ENCODE assay signal across 23 cellular contexts in genomic region chr7:4043988-4044387, GRCh38.
"Had no signal": no experiment of that assay in that cellular context is flagged by ENCODE, and none has a peak within 500 bp of the region (broad histone marks: within the 10 kb centered on the region; RNA-seq: fewer than 3 reads in every experiment).

No MANE protein-coding gene starts in this region.

- H3K27me3 ChIP-seq: ovary, suprapubic skin, transverse colon, vagina had no signal

- H3K9me3 Mint-ChIP-seq: naive thymus-derived CD8-positive, alpha-beta T cell; nephron progenitor cell; stimulated activated naive CD8-positive, alpha-beta T cell treated with anti-CD3 and anti-CD28 coated beads, Interleukin-15, amount 100 ng/mL, for 72 hours had no signal

- ATAC-seq: left lobe of liver; naive thymus-derived CD8-positive, alpha-beta T cell; psoas muscle; sciatic nerve; stimulated activated naive CD8-positive, alpha-beta T cell treated with anti-CD3 and anti-CD28 coated beads, Interleukin-15, amount 100 ng/mL, for 72 hours had no signal

- H3K4me2 ChIP-seq: smooth muscle cell had no signal

- H3K27ac Mint-ChIP-seq: naive thymus-derived CD8-positive, alpha-beta T cell; nephron progenitor cell had no signal

- H3K27ac ChIP-seq: ovary, psoas muscle, suprapubic skin, transverse colon, vagina had no signal

- FAIRE-seq: frontal cortex, kidney had no signal

- H3K36me3 ChIP-seq: ovary, suprapubic skin, transverse colon, vagina had no signal

- H3K4me1 ChIP-seq: psoas muscle, suprapubic skin, transverse colon, vagina had no signal

- H3K27me3 Mint-ChIP-seq: stimulated activated naive CD8-positive, alpha-beta T cell treated with anti-CD3 and anti-CD28 coated beads, Interleukin-15, amount 100 ng/mL, for 72 hours had no signal

- H3K4me3 ChIP-seq: ovary, psoas muscle, smooth muscle cell, suprapubic skin, transverse colon, vagina had no signal

- H3K4me1 Mint-ChIP-seq: naive thymus-derived CD8-positive, alpha-beta T cell; stimulated activated naive CD8-positive, alpha-beta T cell treated with anti-CD3 and anti-CD28 coated beads, Interleukin-15, amount 100 ng/mL, for 72 hours had no signal

- H3K4me3 Mint-ChIP-seq: naive thymus-derived CD8-positive, alpha-beta T cell; nephron progenitor cell; stimulated activated naive CD8-positive, alpha-beta T cell treated with anti-CD3 and anti-CD28 coated beads, Interleukin-15, amount 100 ng/mL, for 72 hours had no signal

- DNase-seq: cortex of kidney; effector CD4-positive, alpha-beta T cell; kidney; mammary epithelial cell; mesendoderm; naive thymus-derived CD8-positive, alpha-beta T cell; nephron progenitor cell; nucleus accumbens; ovary; psoas muscle; stimulated activated CD4-positive, alpha-beta T cell treated with anti-CD3 and anti-CD28 coated beads, Interleukin-12 subunit alpha, Interleukin-12 subunit beta, amount 100 ng/mL, for 4 hours; stimulated activated CD4-positive, alpha-beta T cell treated with anti-CD3 and anti-CD28 coated beads, Interleukin-1b, Interleukin-23, amount 100 ng/mL, for 48 hours; stimulated activated CD4-positive, alpha-beta T cell treated with anti-CD3 and anti-CD28 coated beads, Interleukin-4, amount 100 ng/mL, for 1 hour; stimulated activated CD8-positive, alpha-beta memory T cell treated with anti-CD3 and anti-CD28 coated beads, Interleukin-4, amount 100 ng/mL, for 48 hours; stimulated activated naive CD4-positive, alpha-beta T cell; stimulated activated naive CD8-positive, alpha-beta T cell treated with anti-CD3 and anti-CD28 coated beads, Interleukin-15, amount 100 ng/mL, for 72 hours; transverse colon had no signal

- H3K9me3 ChIP-seq: ovary, psoas muscle, suprapubic skin, transverse colon, vagina had no signal

- H3K36me3 Mint-ChIP-seq: naive thymus-derived CD8-positive, alpha-beta T cell had no signal
